In genomic region chr12:75722714-75723200, GRCh38 we compare ENCODE assay signal across 8 cellular contexts.
DNase-seq lines count a peak whose midpoint lies in the region; ATAC-seq lines count a peak whose summit lies in the region.

No MANE protein-coding gene starts in this region.

- no peaks in the 10 kb centered on the region for H3K9me3 ChIP-seq in HUES6 (ENCODE audit: control insufficient read depth, insufficient read depth, low read depth, low read length)

- DNase-seq in EL (peak; percentile 86), T-helper 22 cell (ENCODE audit: low read depth) (peak; percentile 12), cerebellum (ENCODE audit: low spot score) (peak; percentile 69), lung microvascular endothelial cell (ENCODE audit: low read depth in 2 of 2) (peak; percentile 96 to 99)
- DNase-seq in stimulated activated naive CD8-positive, alpha-beta T cell treated with anti-CD3 and anti-CD28 coated beads, Interleukin-15, Interleukin-2, amounts not matched to agents 100 U/mL and 50 U/mL, for 24 hours: peak; percentile 19

- H3K27me3 ChIP-seq in HUES6 (ENCODE audit: control insufficient read depth, insufficient read depth, low read length): peaks cover 4% of the 10 kb centered on the region; the same call in 1 of the 2 replicates

- peaks cover 51% of the 10 kb centered on the region for H3K4me1 ChIP-seq in HUES6 (ENCODE audit: control insufficient read depth, insufficient read depth, low read length)

- H3K4me3 ChIP-seq in HUES6 (ENCODE audit: low read depth, low read length): no peak overlapping the region

- ATAC-seq in GM21390 (IDR thresholded peaks at IDR 0.05; ENCODE audit: unreplicated experiment): peak; percentile 87
- peak; percentile 87 for ATAC-seq in stimulated activated naive CD8-positive, alpha-beta T cell treated with anti-CD3 and anti-CD28 coated beads, Interleukin-15, Interleukin-2, amounts not matched to agents 100 U/mL and 50 U/mL, for 24 hours
- no peak for ATAC-seq in GM21528 (IDR thresholded peaks at IDR 0.05; ENCODE audit: low FRiP score, unreplicated experiment)

- peak overlapping the region; percentile 31; the same call in 1 of the 2 replicates for H3K27ac ChIP-seq in HUES6 (ENCODE audit: low read depth, low read length)

- no peaks in the 10 kb centered on the region for H3K36me3 ChIP-seq in HUES6 (ENCODE audit: control insufficient read depth, insufficient read depth, low read length)

- no peak overlapping the region for H3K9ac ChIP-seq in HUES6 (ENCODE audit: low read length)

Comparison
In these comparisons a context has a peak if more than half of its experiments do, and no peak if none do; other contexts are left out.
1. DNase-seq: peak in every context shown above with its lines; median percentile 98 in lung microvascular endothelial cell; 86 in EL; 69 in cerebellum; 19 in stimulated activated naive CD8-positive, alpha-beta T cell treated with anti-CD3 and anti-CD28 coated beads, Interleukin-15, Interleukin-2, amounts not matched to agents 100 U/mL and 50 U/mL, for 24 hours; 12 in T-helper 22 cell.